In genomic region chr19:41706741-41707501, GRCh38 we compare ENCODE assay signal across 1 cellular context.
TF ChIP-seq lines count a peak whose summit lies in the region.

No MANE protein-coding gene starts in this region.

TF ChIP-seq in HCT116, 20 proteins besides CTCF, POLR2A, EP300 and RAD21 (continued from another document):
- TF ChIP-seq ZBTB33 (IDR thresholded peaks at IDR 0.05; ENCODE audit: extremely low read depth, insufficient replicate concordance, low read length) (no peak), ZNF274 (IDR thresholded peaks at IDR 0.05; ENCODE audit: low read depth, low read length) (no peak), SIN3A (IDR thresholded peaks at IDR 0.05; ENCODE audit: low read depth) (no peak), YY1 (IDR thresholded peaks at IDR 0.05; ENCODE audit: extremely low read depth, insufficient replicate concordance, low read depth, low read length) (no peak), CEBPB (IDR thresholded peaks at IDR 0.05; ENCODE audit: low read depth) (no peak), EZH2 (IDR thresholded peaks at IDR 0.05) (no peak), EGR1 (IDR thresholded peaks at IDR 0.05; ENCODE audit: low read depth) (peak; percentile 68), ATF3 (IDR thresholded peaks at IDR 0.05) (no peak), TCF7L2 (IDR thresholded peaks at IDR 0.05; ENCODE audit: borderline replicate concordance, extremely low read depth, insufficient read depth, insufficient read length) (peak; percentile 35), SP1 (IDR thresholded peaks at IDR 0.05; ENCODE audit: low read depth) (no peak), POLR2AphosphoS5 (IDR thresholded peaks at IDR 0.05; ENCODE audit: low read depth, low read length) (no peak), ELF1 (IDR thresholded peaks at IDR 0.05; ENCODE audit: borderline replicate concordance, low read depth) (no peak), REST (IDR thresholded peaks at IDR 0.05; ENCODE audit: low read depth) (peak; percentile 18)
